ENCODE assay signal across 27 cellular contexts in the genomic region with DNA sequence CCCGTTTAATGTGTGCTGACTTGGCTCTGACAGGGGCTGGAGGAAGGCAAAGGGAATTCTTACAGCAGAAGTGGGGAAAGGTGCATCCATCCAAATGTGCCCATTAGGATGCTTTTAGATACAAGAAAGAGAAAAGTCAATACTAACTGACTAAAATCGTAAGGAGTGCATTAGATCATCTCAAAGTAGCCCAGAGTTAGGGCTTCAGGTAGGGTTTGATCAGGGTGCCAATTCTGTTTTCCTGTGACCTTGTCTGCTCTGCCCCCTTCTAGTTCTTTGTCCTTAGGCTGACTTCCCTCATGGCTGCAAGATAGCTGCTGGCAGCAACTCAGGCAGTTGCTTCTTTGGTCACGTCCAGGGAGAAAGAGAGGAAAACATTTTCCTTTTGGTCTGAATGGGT.
"Had no signal": no experiment of that assay in that cellular context is flagged by ENCODE, and none has a peak within 500 bp of the region (broad histone marks: within the 10 kb centered on the region; RNA-seq: fewer than 3 reads in every experiment).

No MANE protein-coding gene starts in this region.

- H3K36me3 Mint-ChIP-seq: mesothelial cell of epicardium, naive B cell had no signal

- H3K27ac Mint-ChIP-seq: effector memory CD8-positive, alpha-beta T cell; endodermal cell; mesothelial cell of epicardium had no signal

- H3K4me3 Mint-ChIP-seq: dendritic cell treated with granulocyte-macrophage colony-stimulating factor and Interleukin-4, amounts not matched to agents 40 ng/mL and 50 ng/mL, for 4 days; effector memory CD8-positive, alpha-beta T cell; endodermal cell; mesothelial cell of epicardium; naive B cell had no signal

- DNase-seq: colonic mucosa; cortex of kidney; effector CD8-positive, alpha-beta T cell; effector memory CD8-positive, alpha-beta T cell; erythroblast; esophagus squamous epithelium; foreskin fibroblast; foreskin melanocyte; gastrocnemius medialis; glutamatergic neuron; head of caudate nucleus; heart right ventricle; hippocampal formation; left cardiac atrium; left lung; left ventricle myocardium superior; lower lobe of right lung; mesenchymal stem cell; mucosa of descending colon; naive B cell had no signal

- H3K9me3 Mint-ChIP-seq: dendritic cell treated with granulocyte-macrophage colony-stimulating factor and Interleukin-4, amounts not matched to agents 40 ng/mL and 50 ng/mL, for 4 days; effector memory CD8-positive, alpha-beta T cell; endodermal cell; mesothelial cell of epicardium; naive B cell had no signal

- H3K27ac ChIP-seq: colonic mucosa, epithelial cell of prostate, esophagus squamous epithelium, gastrocnemius medialis, heart right ventricle, left lung, lower lobe of right lung had no signal

- FAIRE-seq: endometrium, islet of Langerhans, keratinocyte had no signal

- H3K4me1 ChIP-seq: esophagus squamous epithelium, gastrocnemius medialis, left lung, lower lobe of right lung had no signal

- H3K4me3 ChIP-seq: colonic mucosa, esophagus squamous epithelium, gastrocnemius medialis, heart right ventricle, left lung, lower lobe of right lung, mucosa of descending colon had no signal

- H3K36me3 ChIP-seq: colonic mucosa, esophagus squamous epithelium, gastrocnemius medialis, heart right ventricle, left lung, lower lobe of right lung had no signal

- H3K27me3 Mint-ChIP-seq: dendritic cell treated with granulocyte-macrophage colony-stimulating factor and Interleukin-4, amounts not matched to agents 40 ng/mL and 50 ng/mL, for 4 days had no signal

- H3K27me3 ChIP-seq: colonic mucosa had no signal

- H3K9me3 ChIP-seq: colonic mucosa, esophagus squamous epithelium, gastrocnemius medialis, heart right ventricle, left lung, lower lobe of right lung, mucosa of descending colon had no signal
